22 cellular contexts compared by ENCODE assay signal in genomic region chr1:209344146-209344545, GRCh38.
"Had no signal": no experiment of that assay in that cellular context is flagged by ENCODE, and none has a peak within 500 bp of the region (broad histone marks: within the 10 kb centered on the region; RNA-seq: fewer than 3 reads in every experiment).

No MANE protein-coding gene starts in this region.

- H3K27me3 ChIP-seq: gastrocnemius medialis, neural progenitor cell, right lobe of liver, tibial nerve, upper lobe of left lung, uterus had no signal

- FAIRE-seq: kidney, small intestine had no signal

- H3K27ac ChIP-seq: dorsolateral prefrontal cortex, epithelial cell of prostate, gastrocnemius medialis, neural progenitor cell, parathyroid adenoma, right lobe of liver, thoracic aorta, tibial nerve, upper lobe of left lung, uterus had no signal

- H3K9ac ChIP-seq: neural progenitor cell, parathyroid adenoma had no signal

- DNase-seq: effector CD4-positive, alpha-beta T cell; endodermal cell; foreskin fibroblast; gastrocnemius medialis; head of caudate nucleus; kidney; mucosa of descending colon; naive B cell; right lobe of liver; small intestine; stimulated activated CD4-positive, alpha-beta T cell treated with anti-CD3 and anti-CD28 coated beads, Interleukin-15, amount 100 ng/mL, for 24 hours; stimulated activated CD4-positive, alpha-beta T cell treated with anti-CD3 and anti-CD28 coated beads, Interleukin-2, amount 100 ng/mL, for 48 hours; stimulated activated naive B cell treated with anti-CD40 and anti-IgM and Interleukin-4, amounts not matched to agents 10 μg/mL and 1 μg/mL and 100 μg/mL, for 72 hours; upper lobe of left lung; uterus had no signal

- H3K4me2 ChIP-seq: neural progenitor cell had no signal

- H3K4me1 ChIP-seq: gastrocnemius medialis, neural progenitor cell, parathyroid adenoma, right lobe of liver, tibial nerve, upper lobe of left lung, uterus had no signal

- H3K4me3 ChIP-seq: dorsolateral prefrontal cortex, gastrocnemius medialis, lung, mucosa of descending colon, neural progenitor cell, right lobe of liver, thoracic aorta, tibial nerve, upper lobe of left lung, uterus had no signal

- H3K79me2 ChIP-seq: parathyroid adenoma had no signal

- H3K36me3 ChIP-seq: gastrocnemius medialis, neural progenitor cell, right lobe of liver, thoracic aorta, tibial nerve, upper lobe of left lung, uterus had no signal
